ENCODE assay signal across 18 cellular contexts in the genomic region with DNA sequence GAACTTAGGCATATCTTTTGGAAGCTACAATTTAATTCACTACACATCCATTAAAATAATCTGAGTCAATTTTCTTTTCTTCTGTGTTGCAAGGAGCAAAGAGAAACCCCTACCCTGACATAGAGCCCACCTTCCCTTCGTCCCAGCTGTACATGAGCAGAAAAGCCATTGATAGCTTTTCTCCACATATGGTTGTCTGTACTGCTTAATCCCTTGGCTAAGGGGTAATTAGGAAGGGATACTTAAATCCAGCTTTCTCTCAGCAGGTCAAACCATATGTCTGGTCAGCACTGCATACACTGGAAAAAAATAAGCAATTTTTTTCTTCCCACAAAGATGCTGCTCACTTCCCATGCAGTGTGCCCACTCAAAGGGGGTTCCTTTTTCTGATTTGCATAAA.
"Had no signal": no experiment of that assay in that cellular context is flagged by ENCODE, and none has a peak within 500 bp of the region (broad histone marks: within the 10 kb centered on the region; RNA-seq: fewer than 3 reads in every experiment).

No MANE protein-coding gene starts in this region.

- H3K4me2 ChIP-seq: KMS-11, SK-N-SH had no signal

- DNase-seq: Kasumi-1, MM.1S, NCI-H1092 treated with DMSO at 0.1 percent for 48 hours, NCI-H1436, NCI-H187 treated with DMSO at 0.1 percent for 48 hours, NCI-H2029 treated with DMSO at 0.1 percent for 48 hours, NCI-H2171 treated with DMSO at 0.1 percent for 48 hours, NCI-H345, NCI-H446 treated with DMSO at 0.1 percent for 48 hours, NCI-H510A treated with DMSO at 0.1 percent for 48 hours, RPMI8226, SHP77, SK-N-SH, SW 1271, T-cell had no signal

- H3K9me3 ChIP-seq: SK-N-SH had no signal

- H3K27ac ChIP-seq: KMS-11 had no signal

- H3K4me3 ChIP-seq: K562 had no signal

- ATAC-seq: HepG2, K562, T-cell had no signal

- H3K9ac ChIP-seq: KMS-11, SK-N-SH had no signal
